In genomic region chr18:42268186-42268725, GRCh38 we compare ENCODE assay signal across 16 cellular contexts.
DNase-seq lines count a peak whose midpoint lies in the region; ATAC-seq and TF ChIP-seq lines count a peak whose summit lies in the region.
"Had no signal": no experiment of that assay in that cellular context is flagged by ENCODE, and none has a peak within 500 bp of the region (broad histone marks: within the 10 kb centered on the region; RNA-seq: fewer than 3 reads in every experiment).

No MANE protein-coding gene starts in this region.

- WGBS in mesodermal cell (ENCODE audit: insufficient coverage in 2 of 2), 2 experiments = 70 to 96% methylated on average over 2 to 4 of the region's 7 CpGs
- WGBS in testis, 2 donors = 81 to 85% methylated on average over 7 of the region's 7 CpGs

- ATAC-seq in HG03354 (IDR thresholded peaks at IDR 0.05; ENCODE audit: poor library complexity, severe bottlenecking, unreplicated experiment) = no peak
- ATAC-seq: GM23338 had no signal

- no peak for TF ChIP-seq CTCF in testis (IDR thresholded peaks at IDR 0.05)

- intact Hi-C loops in testis (cut with DNase I; ENCODE audit: low total_unique reads) = no loop called here

- TF ChIP-seq POLR2A in testis (IDR thresholded peaks at IDR 0.05) = no peak

- DNase-seq in DMS53 (lab: John Stamatoyannopoulos, UW) (peak; percentile 24), DMS53 treated with DMSO at 0.1 percent for 48 hours (lab: John Stamatoyannopoulos, UW; ENCODE audit: unreplicated experiment) (no peak), M059J (ENCODE audit: low read depth) (peak; percentile 53), epidermal melanocyte (ENCODE audit: insufficient read length, low spot score) (peak; percentile 21), testis (no peak), NCI-H1417 (lab: John Stamatoyannopoulos, UW) (no peak)
- DNase-seq: Calu3; CD8-positive, alpha-beta memory T cell; DMS79 treated with DMSO at 0.1 percent for 48 hours; EL; H7 had no signal

- H3K4me3 ChIP-seq in mesodermal cell (ENCODE audit: extremely low read depth, insufficient read depth, low read length, poor library complexity, severe bottlenecking) (no peak overlapping the region), testis (no peak overlapping the region)
- H3K4me3 ChIP-seq: GM23338 had no signal

- H3K27me3 ChIP-seq in testis = no peaks in the 10 kb centered on the region

- H3K9me3 ChIP-seq in mesodermal cell (ENCODE audit: control insufficient read depth, low read length) = no peaks in the 10 kb centered on the region
- H3K9me3 ChIP-seq in testis = no peaks in the 10 kb centered on the region

- H3K4me1 ChIP-seq in mesodermal cell (ENCODE audit: control insufficient read depth, insufficient read depth, low read length, poor library complexity, severe bottlenecking) = peaks cover 8% of the 10 kb centered on the region
- H3K4me1 ChIP-seq in testis = no peaks in the 10 kb centered on the region

- H3K27ac ChIP-seq in mesodermal cell (ENCODE audit: low read depth, low read length, severe bottlenecking) (peak overlapping the region; percentile 34), testis (no peak overlapping the region)
- H3K27ac ChIP-seq: 22Rv1, HL-60 had no signal

- H3K36me3 ChIP-seq in mesodermal cell (ENCODE audit: control insufficient read depth, insufficient read depth, low read length) (no peaks in the 10 kb centered on the region), testis (ENCODE audit: low read depth, missing control alignments) (no peaks in the 10 kb centered on the region)

Comparison
In these comparisons a context has a peak if more than half of its experiments do, and no peak if none do; other contexts are left out.
1. DNase-seq: peak in DMS53 (single experiment), M059J (single experiment) and epidermal melanocyte (single experiment); none in DMS53 treated with DMSO at 0.1 percent for 48 hours (single experiment), testis (single experiment) and NCI-H1417 (0 of 3).